21 cellular contexts compared by ENCODE assay signal in the genomic region with DNA sequence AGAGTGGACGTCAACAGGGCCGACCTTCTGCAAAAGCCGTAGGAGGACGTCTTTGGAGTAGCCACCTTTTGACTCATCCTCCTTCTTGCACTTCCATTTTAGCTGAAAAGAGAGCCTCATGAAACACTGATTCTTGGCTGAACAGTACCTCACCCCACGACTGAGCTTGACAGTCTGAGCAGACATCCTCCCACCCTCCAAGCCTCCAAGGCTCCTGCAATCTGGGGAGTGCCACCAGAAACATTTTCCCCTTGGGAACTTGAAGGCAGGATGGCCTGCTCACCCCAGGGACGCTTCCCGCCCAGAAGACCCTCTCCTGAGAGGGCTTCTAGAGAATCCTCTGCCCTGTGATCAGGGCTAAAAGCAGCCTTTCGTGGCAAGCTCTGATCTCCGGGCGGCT. TPM values are rescaled to one million over a fixed set of nuclear protein-coding genes. Genes with fewer than 3 reads are reported as not detected.
DNase-seq lines count a peak whose midpoint lies in the region; ATAC-seq, FAIRE-seq and TF ChIP-seq lines count a peak whose summit lies in the region.
"Had no signal": no experiment of that assay in that cellular context is flagged by ENCODE, and none has a peak within 500 bp of the region (broad histone marks: within the 10 kb centered on the region; RNA-seq: fewer than 3 reads in every experiment).

No MANE protein-coding gene starts in this region.

- TF ChIP-seq POLR2A in spleen (IDR thresholded peaks at IDR 0.05): no peak

- ATAC-seq in lower lobe of right lung (no peak), GM19351 (IDR thresholded peaks at IDR 0.05; ENCODE audit: unreplicated experiment) (no peak), HG02642 (IDR thresholded peaks at IDR 0.05; ENCODE audit: poor library complexity, unreplicated experiment) (no peak), HG03439 (IDR thresholded peaks at IDR 0.05; ENCODE audit: unreplicated experiment) (no peak)
- ATAC-seq: CD8-positive, alpha-beta T cell; HepG2 had no signal

- peak overlapping the region in 4 of 11 experiments; percentile 4 to 37 (median 30); a peak in 3 of 22 replicates for H3K9ac ChIP-seq in BLaER1 treated with 17β-estradiol and CSF1 and Interleukin-3, amounts not matched to agents 10 nM and 100 nM

- DNase-seq in bronchial epithelial cell (ENCODE audit: low read depth) (no peak), lower lobe of right lung (peak; percentile 14), spleen (peak; percentile 47)
- DNase-seq: ACHN; CD8-positive, alpha-beta T cell; COR-L47; DMS153; DMS79 treated with DMSO at 0.1 percent for 48 hours; EL had no signal

- intact Hi-C loops in lower lobe of right lung (cut with DNase I) (no loop called here), spleen (cut with DNase I; ENCODE audit: low total_unique reads) (no loop called here)

- peaks cover 48 to 71% (median 58%) of the 10 kb centered on the region in 10 experiments for H3K4me1 ChIP-seq in BLaER1 treated with 17β-estradiol and CSF1 and Interleukin-3, amounts not matched to agents 10 nM and 100 nM
- H3K4me1 ChIP-seq in lower lobe of right lung: peaks cover 19% of the 10 kb centered on the region
- peaks cover 0 to 29% (median 9%) of the 10 kb centered on the region in 6 donors for H3K4me1 ChIP-seq in spleen
- H3K4me1 ChIP-seq: HAP-1 had no signal

- peaks cover 4 to 73% (median 25%) of the 10 kb centered on the region in 11 experiments; a peak in 16 of 22 replicates for H4K20me1 ChIP-seq in BLaER1 treated with 17β-estradiol and CSF1 and Interleukin-3, amounts not matched to agents 10 nM and 100 nM

- 93 to 97% (median 95%) methylated on average over 8 to 10 of the region's 10 CpGs for WGBS in spleen, 5 donors

- TF ChIP-seq CTCF in bronchial epithelial cell (IDR thresholded peaks at IDR 0.05; ENCODE audit: insufficient read depth, low read length, severe bottlenecking) (no peak), lower lobe of right lung (IDR thresholded peaks at IDR 0.05) (no peak), spleen (IDR thresholded peaks at IDR 0.05 in 8 of 11, conservative IDR thresholded peaks at IDR 0.05 in 3 of 11) (no peak)

- no peaks in the 10 kb centered on the region for H3K9me3 ChIP-seq in BLaER1 treated with 17β-estradiol and CSF1 and Interleukin-3, amounts not matched to agents 10 nM and 100 nM (replicated peaks in 1 of 11)
- H3K9me3 ChIP-seq in lower lobe of right lung (no peaks in the 10 kb centered on the region), spleen (no peaks in the 10 kb centered on the region)
- H3K9me3 ChIP-seq: HAP-1 had no signal

- H3K27ac ChIP-seq in BLaER1 treated with 17β-estradiol and CSF1 and Interleukin-3, amounts not matched to agents 10 nM and 100 nM: peak overlapping the region in 2 of 11 experiments; percentile 6 to 18; a peak in 1 of 22 replicates
- H3K27ac ChIP-seq in lower lobe of right lung (no peak overlapping the region), spleen (no peak overlapping the region)

- FAIRE-seq in bronchial epithelial cell (lab: Jason Lieb, UNC): peak; percentile 32
- FAIRE-seq: D721Med, G401.6, GM12891, GM19239, H1, HepG2, HTR-8/SVneo had no signal

- H3K36me3 ChIP-seq in BLaER1 treated with 17β-estradiol and CSF1 and Interleukin-3, amounts not matched to agents 10 nM and 100 nM: peaks cover 59 to 83% (median 70%) of the 10 kb centered on the region in 11 experiments
- H3K36me3 ChIP-seq in bronchial epithelial cell (ENCODE audit: control insufficient read depth, insufficient read depth, low read length) (peaks cover 36% of the 10 kb centered on the region), lower lobe of right lung (peaks cover 95% of the 10 kb centered on the region), spleen (peaks cover 0 to 100% (median 81%) of the 10 kb centered on the region in 6 donors)

- H3K27me3 ChIP-seq in BLaER1 treated with 17β-estradiol and CSF1 and Interleukin-3, amounts not matched to agents 10 nM and 100 nM: no peaks in the 10 kb centered on the region
- no peaks in the 10 kb centered on the region for H3K27me3 ChIP-seq in bronchial epithelial cell (ENCODE audit: control insufficient read depth, insufficient read depth, low read length)
- no peaks in the 10 kb centered on the region for H3K27me3 ChIP-seq in lower lobe of right lung (ENCODE audit: low read depth)
- H3K27me3 ChIP-seq in spleen (replicated peaks in 1 of 7): no peaks in the 10 kb centered on the region

- no peak overlapping the region for H3K4me3 ChIP-seq in BLaER1 treated with 17β-estradiol and CSF1 and Interleukin-3, amounts not matched to agents 10 nM and 100 nM
- H3K4me3 ChIP-seq in bronchial epithelial cell (ENCODE audit: low read depth, low read length) (no peak overlapping the region), lower lobe of right lung (no peak overlapping the region), spleen (no peak overlapping the region)
- H3K4me3 ChIP-seq: HAP-1 had no signal

- H3K4me2 ChIP-seq in BLaER1 treated with 17β-estradiol and CSF1 and Interleukin-3, amounts not matched to agents 10 nM and 100 nM: peak overlapping the region in 7 of 11 experiments; percentile 11 to 61 (median 47); a peak in 13 of 22 replicates

RNA-seq across cellular contexts. Expression of gene C15orf62, which starts 5.2 kb away (rescaled TPM):
- total RNA-seq in bronchial epithelial cell (1.8 and 2.7 TPM in 2 replicates), lower lobe of right lung (2.4 TPM), spleen (under 1 TPM in 6 of 7 donors, not detected in 1; 0.20 to 0.66 (median 0.39) TPM)
- under 1 TPM; 0.36 to 0.39 (median 0.38) TPM for polyA plus RNA-seq in spleen

RNA-seq across cellular contexts. Expression of gene GCHFR, which starts 11.1 kb away (rescaled TPM):
- total RNA-seq in bronchial epithelial cell: 12.4 and 13.8 TPM in 2 replicates
- total RNA-seq in lower lobe of right lung: 99.5 TPM
- total RNA-seq in spleen: 10 to 100 TPM in 4 of 7 donors, 1 to 10 TPM in 3; 6.1 to 21.9 (median 13.6) TPM
- polyA plus RNA-seq in spleen: 10 to 100 TPM; 17.7 to 38.0 (median 23.6) TPM

RNA-seq across cellular contexts. Expression of gene RMDN3, which starts 20.0 kb away (rescaled TPM):
- total RNA-seq in bronchial epithelial cell (15.0 and 20.1 TPM in 2 replicates), lower lobe of right lung (101 TPM), spleen (10 to 100 TPM; 19.7 to 32.2 (median 25.6) TPM)
- polyA plus RNA-seq in spleen: 10 to 100 TPM; 13.0 to 15.4 (median 13.7) TPM

RNA-seq across cellular contexts. Expression of gene ZFYVE19, which starts 31.9 kb away (rescaled TPM):
- 30.3 and 34.0 TPM in 2 replicates for total RNA-seq in bronchial epithelial cell
- 29.6 TPM for total RNA-seq in lower lobe of right lung
- total RNA-seq in spleen: 10 to 100 TPM; 16.1 to 31.1 (median 20.3) TPM
- 10 to 100 TPM; 23.2 to 31.7 (median 27.3) TPM for polyA plus RNA-seq in spleen

RNA-seq across cellular contexts. Expression of gene DNAJC17, which starts 32.3 kb away (rescaled TPM):
- total RNA-seq in bronchial epithelial cell (21.1 and 30.7 TPM in 2 replicates), lower lobe of right lung (28.4 TPM), spleen (10 to 100 TPM; 16.2 to 57.1 (median 41.1) TPM)
- polyA plus RNA-seq in spleen: 10 to 100 TPM; 52.5 to 61.5 (median 60.4) TPM
